ENCODE assay signal across 23 cellular contexts in the genomic region with DNA sequence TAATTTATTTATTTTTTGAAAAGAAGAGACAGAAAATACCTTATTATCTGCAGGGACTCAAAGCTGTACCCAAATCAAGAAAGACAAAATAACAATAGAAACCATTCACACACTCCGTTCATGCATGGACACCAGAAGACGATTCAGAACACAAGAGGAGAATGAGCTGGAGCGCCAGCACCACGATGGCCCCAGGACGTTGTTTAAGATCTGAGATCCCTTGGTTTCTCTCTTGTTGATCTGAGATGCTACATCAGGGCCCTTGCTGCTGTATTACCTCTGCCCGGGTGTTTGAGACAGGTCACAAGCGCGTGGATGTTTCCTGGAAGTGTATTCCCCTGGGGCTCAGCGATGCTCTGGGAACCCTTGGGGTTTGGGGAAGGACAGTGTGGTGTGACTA. TPM values are rescaled to one million over a fixed set of nuclear protein-coding genes. Genes with fewer than 3 reads are reported as not detected.
A peak's percentile ranks its signal among the peaks of the same experiment; 100 is the strongest.
DNase-seq lines count a peak whose midpoint lies in the region; ATAC-seq and TF ChIP-seq lines count a peak whose summit lies in the region.
"Had no signal": no experiment of that assay in that cellular context is flagged by ENCODE, and none has a peak within 500 bp of the region (broad histone marks: within the 10 kb centered on the region; RNA-seq: fewer than 3 reads in every experiment).

No MANE protein-coding gene starts in this region.

- no peak for TF ChIP-seq EP300 in upper lobe of left lung (IDR thresholded peaks at IDR 0.05)

- WGBS in upper lobe of left lung, 2 donors: 95 to 97% methylated on average over 9 of the region's 9 CpGs

- peaks cover 34% of the 10 kb centered on the region for H3K4me1 ChIP-seq in rectal smooth muscle tissue (ENCODE audit: control insufficient read depth, insufficient read depth, low read length)
- peaks cover 23 to 26% (median 25%) of the 10 kb centered on the region in 4 donors for H3K4me1 ChIP-seq in upper lobe of left lung

- intact Hi-C loops in Right ventricle myocardium inferior (cut with DNase I) (no loop called here), Right ventricle myocardium superior (cut with DNase I) (no loop called here)

- no peaks in the 10 kb centered on the region for H3K9me3 ChIP-seq in upper lobe of left lung
- H3K9me3 ChIP-seq: BE2C, body of pancreas had no signal

- TF ChIP-seq CTCF in upper lobe of left lung (IDR thresholded peaks at IDR 0.05): no peak

- H3K27ac ChIP-seq in rectal smooth muscle tissue (ENCODE audit: low read depth, low read length): peak overlapping the region; percentile 44
- peak overlapping the region in 3 of 4 donors; percentile 80 to 94 (median 84) for H3K27ac ChIP-seq in upper lobe of left lung
- H3K27ac ChIP-seq: WERI-Rb-1 had no signal

- no peaks in the 10 kb centered on the region for H3K27me3 ChIP-seq in rectal smooth muscle tissue (ENCODE audit: control insufficient read depth, insufficient read depth, low read length)
- H3K27me3 ChIP-seq in upper lobe of left lung: no peaks in the 10 kb centered on the region
- H3K27me3 ChIP-seq: BE2C, body of pancreas had no signal

- no peak overlapping the region for H3K4me3 ChIP-seq in rectal smooth muscle tissue (ENCODE audit: low read length)
- H3K4me3 ChIP-seq in upper lobe of left lung: no peak overlapping the region
- H3K4me3 ChIP-seq: body of pancreas, lung had no signal

- no peak for TF ChIP-seq POLR2A in upper lobe of left lung (IDR thresholded peaks at IDR 0.05)

- no peak overlapping the region for H3K9ac ChIP-seq in rectal smooth muscle tissue (ENCODE audit: low read length)

- ATAC-seq in Right ventricle myocardium inferior (no peak), Right ventricle myocardium superior (ENCODE audit: poor library complexity) (no peak), upper lobe of left lung (ENCODE audit: low FRiP score in 2 of 2) (no peak), HG02610 (IDR thresholded peaks at IDR 0.05; ENCODE audit: unreplicated experiment) (no peak)
- ATAC-seq: activated naive CD4-positive, alpha-beta T cell treated with anti-CD3 and anti-CD28 coated beads, Interleukin-2, amount 50 U/mL, for 72 hours; activated T-cell treated with anti-CD3 and anti-CD28 coated beads, Interleukin-2, amount 50 U/mL, for 4 hours; body of pancreas; naive thymus-derived CD4-positive, alpha-beta T cell; T-helper 17 cell had no signal

- DNase-seq in Right ventricle myocardium inferior (ENCODE audit: missing footprints): peak; percentile 42
- DNase-seq in Right ventricle myocardium superior: no peak
- DNase-seq in globus pallidus (ENCODE audit: low spot score): peak; percentile 60
- DNase-seq in upper lobe of left lung: no peak
- DNase-seq in activated T-cell treated with anti-CD3 and anti-CD28 coated beads, Interleukin-2, amount 50 U/mL, for 48 hours: no peak
- no peak for DNase-seq in superior temporal gyrus (ENCODE audit: extremely low spot score)
- DNase-seq: 8988T; activated CD4-positive, alpha-beta memory T cell treated with anti-CD3 and anti-CD28 coated beads for 36 hours; activated T-cell treated with anti-CD3 and anti-CD28 coated beads, Interleukin-2, amount 50 U/mL, for 4 hours; BE2C; body of pancreas; HCEC 1CT; KG1; naive thymus-derived CD4-positive, alpha-beta T cell; NCI-H2081; NCI-H524; SHP77 treated with DMSO at 0.1 percent for 48 hours; T-helper 17 cell; WERI-Rb-1 had no signal

- H3K36me3 ChIP-seq in rectal smooth muscle tissue (ENCODE audit: control insufficient read depth, insufficient read depth, low read length): no peaks in the 10 kb centered on the region
- H3K36me3 ChIP-seq in upper lobe of left lung: peaks cover 0 to 25% (median 10%) of the 10 kb centered on the region in 4 donors
- H3K36me3 ChIP-seq: WERI-Rb-1 had no signal

RNA-seq across cellular contexts. Expression of gene CHST3, which starts 46.8 kb away (rescaled TPM):
- total RNA-seq in Right ventricle myocardium inferior (18.1 TPM), Right ventricle myocardium superior (15.4 TPM), upper lobe of left lung (10 to 100 TPM in 2 of 6 donors, 1 to 10 TPM in 4; 5.4 to 15.0 (median 8.4) TPM)
- total RNA-seq: T-helper 17 cell had no signal

Comparison
In these comparisons a context has a peak if more than half of its experiments do, and no peak if none do; other contexts are left out.
1. DNase-seq: peak in Right ventricle myocardium inferior (single experiment) and globus pallidus (single experiment); none in Right ventricle myocardium superior (single experiment), upper lobe of left lung (0 of 2), activated T-cell treated with anti-CD3 and anti-CD28 coated beads, Interleukin-2, amount 50 U/mL, for 48 hours (0 of 2) and superior temporal gyrus (single experiment).